In genomic region chr2:44167908-44168683, GRCh38 we compare ENCODE assay signal across 1 cellular context.
TF ChIP-seq lines count a peak whose summit lies in the region.

No MANE protein-coding gene starts in this region.

TF ChIP-seq in HEK293, 187 proteins besides CTCF, POLR2A, EP300 and RAD21 (continued from another document and continues in another):
- TF ChIP-seq, protein P1, sequence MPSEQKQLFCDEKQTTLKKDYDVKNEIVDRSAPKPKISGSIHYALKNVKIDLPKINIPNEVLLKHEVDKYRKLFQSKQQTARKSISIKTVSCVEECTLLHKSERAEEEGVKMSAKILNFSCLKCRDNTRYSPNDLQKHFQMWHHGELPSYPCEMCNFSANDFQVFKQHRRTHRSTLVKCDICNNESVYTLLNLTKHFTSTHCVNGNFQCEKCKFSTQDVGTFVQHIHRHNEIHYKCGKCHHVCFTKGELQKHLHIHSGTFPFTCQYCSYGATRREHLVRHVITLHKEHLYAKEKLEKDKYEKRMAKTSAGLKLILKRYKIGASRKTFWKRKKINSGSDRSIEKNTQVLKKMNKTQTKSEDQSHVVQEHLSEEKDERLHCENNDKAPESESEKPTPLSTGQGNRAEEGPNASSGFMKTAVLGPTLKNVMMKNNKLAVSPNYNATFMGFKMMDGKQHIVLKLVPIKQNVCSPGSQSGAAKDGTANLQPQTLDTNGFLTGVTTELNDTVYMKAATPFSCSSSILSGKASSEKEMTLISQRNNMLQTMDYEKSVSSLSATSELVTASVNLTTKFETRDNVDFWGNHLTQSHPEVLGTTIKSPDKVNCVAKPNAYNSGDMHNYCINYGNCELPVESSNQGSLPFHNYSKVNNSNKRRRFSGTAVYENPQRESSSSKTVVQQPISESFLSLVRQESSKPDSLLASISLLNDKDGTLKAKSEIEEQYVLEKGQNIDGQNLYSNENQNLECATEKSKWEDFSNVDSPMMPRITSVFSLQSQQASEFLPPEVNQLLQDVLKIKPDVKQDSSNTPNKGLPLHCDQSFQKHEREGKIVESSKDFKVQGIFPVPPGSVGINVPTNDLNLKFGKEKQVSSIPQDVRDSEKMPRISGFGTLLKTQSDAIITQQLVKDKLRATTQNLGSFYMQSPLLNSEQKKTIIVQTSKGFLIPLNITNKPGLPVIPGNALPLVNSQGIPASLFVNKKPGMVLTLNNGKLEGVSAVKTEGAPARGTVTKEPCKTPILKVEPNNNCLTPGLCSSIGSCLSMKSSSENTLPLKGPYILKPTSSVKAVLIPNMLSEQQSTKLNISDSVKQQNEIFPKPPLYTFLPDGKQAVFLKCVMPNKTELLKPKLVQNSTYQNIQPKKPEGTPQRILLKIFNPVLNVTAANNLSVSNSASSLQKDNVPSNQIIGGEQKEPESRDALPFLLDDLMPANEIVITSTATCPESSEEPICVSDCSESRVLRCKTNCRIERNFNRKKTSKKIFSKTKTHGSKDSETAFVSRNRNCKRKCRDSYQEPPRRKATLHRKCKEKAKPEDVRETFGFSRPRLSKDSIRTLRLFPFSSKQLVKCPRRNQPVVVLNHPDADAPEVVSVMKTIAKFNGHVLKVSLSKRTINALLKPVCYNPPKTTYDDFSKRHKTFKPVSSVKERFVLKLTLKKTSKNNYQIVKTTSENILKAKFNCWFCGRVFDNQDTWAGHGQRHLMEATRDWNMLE (tag by site-specific recombination; conservative IDR thresholded peaks at IDR 0.05; ENCODE audit: low read depth) = no peak
- no peak for TF ChIP-seq ZBTB20 (tag by site-specific recombination; IDR thresholded peaks at IDR 0.05)
- peak; percentile 59; the same call in 1 of the 2 replicates for TF ChIP-seq PBX3 (CRISPR knock-in tag; IDR thresholded peaks at IDR 0.05)
- TF ChIP-seq ZNF830 (tag by site-specific recombination; IDR thresholded peaks at IDR 0.05; ENCODE audit: low read depth) = no peak
- TF ChIP-seq ZNF174 (tag by site-specific recombination; IDR thresholded peaks at IDR 0.05) = no peak
- TF ChIP-seq KLF10 (tag by site-specific recombination; IDR thresholded peaks at IDR 0.05) = peak; percentile 99
- TF ChIP-seq ZNF704 (tag by site-specific recombination; IDR thresholded peaks at IDR 0.05) = no peak
- TF ChIP-seq ZNF548 (tag by site-specific recombination; IDR thresholded peaks at IDR 0.05) = no peak
- no peak for TF ChIP-seq ZBTB7A (tag by site-specific recombination; IDR thresholded peaks at IDR 0.05; ENCODE audit: low read depth)
- TF ChIP-seq, protein P2, sequence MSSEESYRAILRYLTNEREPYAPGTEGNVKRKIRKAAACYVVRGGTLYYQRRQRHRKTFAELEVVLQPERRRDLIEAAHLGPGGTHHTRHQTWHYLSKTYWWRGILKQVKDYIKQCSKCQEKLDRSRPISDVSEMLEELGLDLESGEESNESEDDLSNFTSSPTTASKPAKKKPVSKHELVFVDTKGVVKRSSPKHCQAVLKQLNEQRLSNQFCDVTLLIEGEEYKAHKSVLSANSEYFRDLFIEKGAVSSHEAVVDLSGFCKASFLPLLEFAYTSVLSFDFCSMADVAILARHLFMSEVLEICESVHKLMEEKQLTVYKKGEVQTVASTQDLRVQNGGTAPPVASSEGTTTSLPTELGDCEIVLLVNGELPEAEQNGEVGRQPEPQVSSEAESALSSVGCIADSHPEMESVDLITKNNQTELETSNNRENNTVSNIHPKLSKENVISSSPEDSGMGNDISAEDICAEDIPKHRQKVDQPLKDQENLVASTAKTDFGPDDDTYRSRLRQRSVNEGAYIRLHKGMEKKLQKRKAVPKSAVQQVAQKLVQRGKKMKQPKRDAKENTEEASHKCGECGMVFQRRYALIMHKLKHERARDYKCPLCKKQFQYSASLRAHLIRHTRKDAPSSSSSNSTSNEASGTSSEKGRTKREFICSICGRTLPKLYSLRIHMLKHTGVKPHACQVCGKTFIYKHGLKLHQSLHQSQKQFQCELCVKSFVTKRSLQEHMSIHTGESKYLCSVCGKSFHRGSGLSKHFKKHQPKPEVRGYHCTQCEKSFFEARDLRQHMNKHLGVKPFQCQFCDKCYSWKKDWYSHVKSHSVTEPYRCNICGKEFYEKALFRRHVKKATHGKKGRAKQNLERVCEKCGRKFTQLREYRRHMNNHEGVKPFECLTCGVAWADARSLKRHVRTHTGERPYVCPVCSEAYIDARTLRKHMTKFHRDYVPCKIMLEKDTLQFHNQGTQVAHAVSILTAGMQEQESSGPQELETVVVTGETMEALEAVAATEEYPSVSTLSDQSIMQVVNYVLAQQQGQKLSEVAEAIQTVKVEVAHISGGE (tag by site-specific recombination; conservative IDR thresholded peaks at IDR 0.05; ENCODE audit: low read depth) = no peak
- no peak for TF ChIP-seq ZNF292 (tag by site-specific recombination; IDR thresholded peaks at IDR 0.05; ENCODE audit: borderline replicate concordance, low read depth)
- peak; percentile 99 for TF ChIP-seq ZXDB (tag by site-specific recombination; IDR thresholded peaks at IDR 0.05)
- TF ChIP-seq, protein P3, sequence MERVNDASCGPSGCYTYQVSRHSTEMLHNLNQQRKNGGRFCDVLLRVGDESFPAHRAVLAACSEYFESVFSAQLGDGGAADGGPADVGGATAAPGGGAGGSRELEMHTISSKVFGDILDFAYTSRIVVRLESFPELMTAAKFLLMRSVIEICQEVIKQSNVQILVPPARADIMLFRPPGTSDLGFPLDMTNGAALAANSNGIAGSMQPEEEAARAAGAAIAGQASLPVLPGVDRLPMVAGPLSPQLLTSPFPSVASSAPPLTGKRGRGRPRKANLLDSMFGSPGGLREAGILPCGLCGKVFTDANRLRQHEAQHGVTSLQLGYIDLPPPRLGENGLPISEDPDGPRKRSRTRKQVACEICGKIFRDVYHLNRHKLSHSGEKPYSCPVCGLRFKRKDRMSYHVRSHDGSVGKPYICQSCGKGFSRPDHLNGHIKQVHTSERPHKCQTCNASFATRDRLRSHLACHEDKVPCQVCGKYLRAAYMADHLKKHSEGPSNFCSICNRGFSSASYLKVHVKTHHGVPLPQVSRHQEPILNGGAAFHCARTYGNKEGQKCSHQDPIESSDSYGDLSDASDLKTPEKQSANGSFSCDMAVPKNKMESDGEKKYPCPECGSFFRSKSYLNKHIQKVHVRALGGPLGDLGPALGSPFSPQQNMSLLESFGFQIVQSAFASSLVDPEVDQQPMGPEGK (tag by site-specific recombination; IDR thresholded peaks at IDR 0.05) = peak; percentile 90
- TF ChIP-seq INSM2 (tag by site-specific recombination; IDR thresholded peaks at IDR 0.05) = no peak
- no peak for TF ChIP-seq ZNF112 (tag by site-specific recombination; IDR thresholded peaks at IDR 0.05)
- TF ChIP-seq ZNF132 (tag by site-specific recombination; IDR thresholded peaks at IDR 0.05; ENCODE audit: borderline replicate concordance) = no peak
- TF ChIP-seq, protein P4, sequence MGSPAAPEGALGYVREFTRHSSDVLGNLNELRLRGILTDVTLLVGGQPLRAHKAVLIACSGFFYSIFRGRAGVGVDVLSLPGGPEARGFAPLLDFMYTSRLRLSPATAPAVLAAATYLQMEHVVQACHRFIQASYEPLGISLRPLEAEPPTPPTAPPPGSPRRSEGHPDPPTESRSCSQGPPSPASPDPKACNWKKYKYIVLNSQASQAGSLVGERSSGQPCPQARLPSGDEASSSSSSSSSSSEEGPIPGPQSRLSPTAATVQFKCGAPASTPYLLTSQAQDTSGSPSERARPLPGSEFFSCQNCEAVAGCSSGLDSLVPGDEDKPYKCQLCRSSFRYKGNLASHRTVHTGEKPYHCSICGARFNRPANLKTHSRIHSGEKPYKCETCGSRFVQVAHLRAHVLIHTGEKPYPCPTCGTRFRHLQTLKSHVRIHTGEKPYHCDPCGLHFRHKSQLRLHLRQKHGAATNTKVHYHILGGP (tag by site-specific recombination; IDR thresholded peaks at IDR 0.05) = no peak
- TF ChIP-seq, protein P5, sequence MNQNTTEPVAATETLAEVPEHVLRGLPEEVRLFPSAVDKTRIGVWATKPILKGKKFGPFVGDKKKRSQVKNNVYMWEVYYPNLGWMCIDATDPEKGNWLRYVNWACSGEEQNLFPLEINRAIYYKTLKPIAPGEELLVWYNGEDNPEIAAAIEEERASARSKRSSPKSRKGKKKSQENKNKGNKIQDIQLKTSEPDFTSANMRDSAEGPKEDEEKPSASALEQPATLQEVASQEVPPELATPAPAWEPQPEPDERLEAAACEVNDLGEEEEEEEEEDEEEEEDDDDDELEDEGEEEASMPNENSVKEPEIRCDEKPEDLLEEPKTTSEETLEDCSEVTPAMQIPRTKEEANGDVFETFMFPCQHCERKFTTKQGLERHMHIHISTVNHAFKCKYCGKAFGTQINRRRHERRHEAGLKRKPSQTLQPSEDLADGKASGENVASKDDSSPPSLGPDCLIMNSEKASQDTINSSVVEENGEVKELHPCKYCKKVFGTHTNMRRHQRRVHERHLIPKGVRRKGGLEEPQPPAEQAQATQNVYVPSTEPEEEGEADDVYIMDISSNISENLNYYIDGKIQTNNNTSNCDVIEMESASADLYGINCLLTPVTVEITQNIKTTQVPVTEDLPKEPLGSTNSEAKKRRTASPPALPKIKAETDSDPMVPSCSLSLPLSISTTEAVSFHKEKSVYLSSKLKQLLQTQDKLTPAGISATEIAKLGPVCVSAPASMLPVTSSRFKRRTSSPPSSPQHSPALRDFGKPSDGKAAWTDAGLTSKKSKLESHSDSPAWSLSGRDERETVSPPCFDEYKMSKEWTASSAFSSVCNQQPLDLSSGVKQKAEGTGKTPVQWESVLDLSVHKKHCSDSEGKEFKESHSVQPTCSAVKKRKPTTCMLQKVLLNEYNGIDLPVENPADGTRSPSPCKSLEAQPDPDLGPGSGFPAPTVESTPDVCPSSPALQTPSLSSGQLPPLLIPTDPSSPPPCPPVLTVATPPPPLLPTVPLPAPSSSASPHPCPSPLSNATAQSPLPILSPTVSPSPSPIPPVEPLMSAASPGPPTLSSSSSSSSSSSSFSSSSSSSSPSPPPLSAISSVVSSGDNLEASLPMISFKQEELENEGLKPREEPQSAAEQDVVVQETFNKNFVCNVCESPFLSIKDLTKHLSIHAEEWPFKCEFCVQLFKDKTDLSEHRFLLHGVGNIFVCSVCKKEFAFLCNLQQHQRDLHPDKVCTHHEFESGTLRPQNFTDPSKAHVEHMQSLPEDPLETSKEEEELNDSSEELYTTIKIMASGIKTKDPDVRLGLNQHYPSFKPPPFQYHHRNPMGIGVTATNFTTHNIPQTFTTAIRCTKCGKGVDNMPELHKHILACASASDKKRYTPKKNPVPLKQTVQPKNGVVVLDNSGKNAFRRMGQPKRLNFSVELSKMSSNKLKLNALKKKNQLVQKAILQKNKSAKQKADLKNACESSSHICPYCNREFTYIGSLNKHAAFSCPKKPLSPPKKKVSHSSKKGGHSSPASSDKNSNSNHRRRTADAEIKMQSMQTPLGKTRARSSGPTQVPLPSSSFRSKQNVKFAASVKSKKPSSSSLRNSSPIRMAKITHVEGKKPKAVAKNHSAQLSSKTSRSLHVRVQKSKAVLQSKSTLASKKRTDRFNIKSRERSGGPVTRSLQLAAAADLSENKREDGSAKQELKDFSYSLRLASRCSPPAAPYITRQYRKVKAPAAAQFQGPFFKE (tag by site-specific recombination; IDR thresholded peaks at IDR 0.05; ENCODE audit: borderline replicate concordance) = no peak
- no peak for TF ChIP-seq ZNF626 (tag by site-specific recombination; IDR thresholded peaks at IDR 0.05)
- TF ChIP-seq, protein P6, sequence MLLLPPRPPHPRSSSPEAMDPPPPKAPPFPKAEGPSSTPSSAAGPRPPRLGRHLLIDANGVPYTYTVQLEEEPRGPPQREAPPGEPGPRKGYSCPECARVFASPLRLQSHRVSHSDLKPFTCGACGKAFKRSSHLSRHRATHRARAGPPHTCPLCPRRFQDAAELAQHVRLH (tag by site-specific recombination; IDR thresholded peaks at IDR 0.05) = peak; percentile 5; the same call in 1 of the 2 replicates
- TF ChIP-seq, protein P7, sequence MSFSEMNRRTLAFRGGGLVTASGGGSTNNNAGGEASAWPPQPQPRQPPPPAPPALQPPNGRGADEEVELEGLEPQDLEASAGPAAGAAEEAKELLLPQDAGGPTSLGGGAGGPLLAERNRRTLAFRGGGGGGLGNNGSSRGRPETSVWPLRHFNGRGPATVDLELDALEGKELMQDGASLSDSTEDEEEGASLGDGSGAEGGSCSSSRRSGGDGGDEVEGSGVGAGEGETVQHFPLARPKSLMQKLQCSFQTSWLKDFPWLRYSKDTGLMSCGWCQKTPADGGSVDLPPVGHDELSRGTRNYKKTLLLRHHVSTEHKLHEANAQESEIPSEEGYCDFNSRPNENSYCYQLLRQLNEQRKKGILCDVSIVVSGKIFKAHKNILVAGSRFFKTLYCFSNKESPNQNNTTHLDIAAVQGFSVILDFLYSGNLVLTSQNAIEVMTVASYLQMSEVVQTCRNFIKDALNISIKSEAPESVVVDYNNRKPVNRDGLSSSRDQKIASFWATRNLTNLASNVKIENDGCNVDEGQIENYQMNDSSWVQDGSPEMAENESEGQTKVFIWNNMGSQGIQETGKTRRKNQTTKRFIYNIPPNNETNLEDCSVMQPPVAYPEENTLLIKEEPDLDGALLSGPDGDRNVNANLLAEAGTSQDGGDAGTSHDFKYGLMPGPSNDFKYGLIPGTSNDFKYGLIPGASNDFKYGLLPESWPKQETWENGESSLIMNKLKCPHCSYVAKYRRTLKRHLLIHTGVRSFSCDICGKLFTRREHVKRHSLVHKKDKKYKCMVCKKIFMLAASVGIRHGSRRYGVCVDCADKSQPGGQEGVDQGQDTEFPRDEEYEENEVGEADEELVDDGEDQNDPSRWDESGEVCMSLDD (tag by site-specific recombination; IDR thresholded peaks at IDR 0.05) = 0 out of 2 replicates have a peak, but pooled peaks have one; percentile 3
- no peak for TF ChIP-seq ZNF600 (tag by site-specific recombination; IDR thresholded peaks at IDR 0.05)
